22 cellular contexts compared by ENCODE assay signal in the genomic region with DNA sequence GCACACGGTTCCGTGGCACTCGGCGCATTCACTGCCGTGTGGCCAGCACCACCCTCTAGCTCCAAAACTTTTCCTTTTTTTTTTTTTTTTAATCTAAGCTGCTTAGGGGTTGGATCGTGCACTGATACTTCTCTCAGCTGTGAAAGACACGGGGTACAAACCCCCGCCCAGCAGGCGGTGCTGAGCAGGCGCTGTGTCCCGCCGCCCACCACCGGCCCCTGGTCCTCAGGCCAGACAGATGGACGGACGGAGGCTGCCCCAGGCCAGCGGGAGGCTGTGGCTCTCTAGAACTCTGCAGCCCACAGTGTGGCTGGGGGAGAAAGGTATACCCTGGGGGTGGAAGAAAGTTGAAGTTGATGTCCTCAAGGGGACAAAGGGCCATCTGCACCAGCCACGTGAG. TPM values are rescaled to one million over a fixed set of nuclear protein-coding genes. Genes with fewer than 3 reads are reported as not detected.
A peak's percentile ranks its signal among the peaks of the same experiment; 100 is the strongest.
DNase-seq lines count a peak whose midpoint lies in the region; ATAC-seq, FAIRE-seq and TF ChIP-seq lines count a peak whose summit lies in the region.
"Had no signal": no experiment of that assay in that cellular context is flagged by ENCODE, and none has a peak within 500 bp of the region (broad histone marks: within the 10 kb centered on the region; RNA-seq: fewer than 3 reads in every experiment).

No MANE protein-coding gene starts in this region.

- no peaks in the 10 kb centered on the region for H3K36me3 Mint-ChIP-seq in naive thymus-derived CD4-positive, alpha-beta T cell
- H3K36me3 Mint-ChIP-seq: CD4-positive, CD25-positive, alpha-beta regulatory T cell; CD8-positive, alpha-beta T cell had no signal

- WGBS in K562 (ENCODE audit: insufficient coverage, low coverage, missing lambda C conversion rate): 88% methylated on average over 7 of the region's 17 CpGs
- WGBS in liver: 90% methylated on average over 17 of the region's 17 CpGs

- intact Hi-C loops in K562 (cut with micrococcal nuclease): no loop called here
- intact Hi-C loops in naive thymus-derived CD4-positive, alpha-beta T cell (cut with micrococcal nuclease): no loop called here

- CTCF ChIA-PET in K562 (lab: Yijun Ruan, JAX; ENCODE audit: low intra/inter-chr PET ratio): no interaction called here
- CTCF ChIA-PET in naive thymus-derived CD4-positive, alpha-beta T cell (lab: Charles Lee): no interaction called here

- TF ChIP-seq RAD21 in K562 (CRISPR knock-in tag; conservative IDR thresholded peaks at IDR 0.05 in 1 of 2, IDR thresholded peaks at IDR 0.05 in 1 of 2) (no peak), liver (IDR thresholded peaks at IDR 0.05) (no peak)

- H3K27ac Mint-ChIP-seq in naive thymus-derived CD4-positive, alpha-beta T cell: no peak overlapping the region
- H3K27ac Mint-ChIP-seq: CD8-positive, alpha-beta T cell; H9 had no signal

- no peak for TF ChIP-seq EP300 in K562 (IDR thresholded peaks at IDR 0.05; ENCODE audit: low read length)

- peaks cover 82 to 91% (median 86%) of the 10 kb centered on the region in 10 experiments for H3K4me1 ChIP-seq in BLaER1 treated with 17β-estradiol and CSF1 and Interleukin-3, amounts not matched to agents 10 nM and 100 nM
- H3K4me1 ChIP-seq in K562 (replicated peaks in 1 of 2; ENCODE audit: control insufficient read depth in 2 of 2, insufficient read depth in 2 of 2, low read length in 2 of 2) (peaks cover 8 to 84% of the 10 kb centered on the region in 2 experiments; a peak in 4 of 5 replicates), liver (ENCODE audit: control insufficient read depth in 4 of 4, insufficient read depth in 4 of 4, low read length in 3 of 4) (peaks cover 51 to 81% (median 68%) of the 10 kb centered on the region in 4 donors), subcutaneous abdominal adipose tissue (ENCODE audit: control insufficient read depth in 5 of 5, insufficient read depth in 5 of 5, low read length in 5 of 5) (peaks cover 2 to 94% (median 84%) of the 10 kb centered on the region in 5 donors)
- peaks cover under 1 to 4% of the 10 kb centered on the region in 2 donors for H3K4me1 ChIP-seq in naive thymus-derived CD4-positive, alpha-beta T cell (ENCODE audit: control insufficient read depth in 2 of 2, insufficient read depth in 2 of 2, low read length in 2 of 2)

- BruUV-seq in K562 (replicated peaks; lab: Mats Ljungman, UMichigan): no TSS peak

- H3K9ac ChIP-seq in BLaER1 treated with 17β-estradiol and CSF1 and Interleukin-3, amounts not matched to agents 10 nM and 100 nM: peak overlapping the region in 10 of 11 experiments; percentile 10 to 75 (median 36); a peak in 10 of 22 replicates
- H3K9ac ChIP-seq in K562 (ENCODE audit: insufficient read depth in 1 of 2, low read depth in 2 of 2, low read length in 2 of 2) (peak overlapping the region in 1 of 2 experiments; percentile 36; a peak in 1 of 4 replicates), liver (ENCODE audit: low read depth in 1 of 2, low read length in 2 of 2) (no peak overlapping the region), subcutaneous abdominal adipose tissue (ENCODE audit: low read length in 5 of 5) (peak overlapping the region in 1 of 5 donors; percentile 19)
- H3K9ac ChIP-seq: GM23248 had no signal

- TF ChIP-seq POLR2A in K562 (conservative IDR thresholded peaks at IDR 0.05) (no peak), H54 (IDR thresholded peaks at IDR 0.05; ENCODE audit: low read depth, low read length) (no peak)

- POLR2A ChIA-PET in K562 (lab: Yijun Ruan, JAX): interaction anchor here (1.0 to 1.5 kb wide), 3 partner anchors 8 to 569 kb away, joined by 3 read pairs; no protein-coding TSS in a partner anchor
- POLR2A ChIA-PET in naive thymus-derived CD4-positive, alpha-beta T cell (lab: Charles Lee): no interaction called here

- no peak for TF ChIP-seq CTCF in K562 (IDR thresholded peaks at IDR 0.05 in 2 of 3, conservative IDR thresholded peaks at IDR 0.05 in 1 of 3; ENCODE audit: insufficient read depth in 2 of 3, low read depth in 1 of 3, low read length in 3 of 3)
- TF ChIP-seq CTCF in liver (IDR thresholded peaks at IDR 0.05; ENCODE audit: low read depth, low read length, missing input control): no peak

- no peaks in the 10 kb centered on the region for H3K9me3 ChIP-seq in BLaER1 treated with 17β-estradiol and CSF1 and Interleukin-3, amounts not matched to agents 10 nM and 100 nM (replicated peaks in 1 of 11)
- H3K9me3 ChIP-seq in K562 (replicated peaks; ENCODE audit: control insufficient read depth, insufficient read depth, low read depth, low read length) (no peaks in the 10 kb centered on the region), liver (ENCODE audit: control insufficient read depth in 4 of 4, low read length in 3 of 4) (no peaks in the 10 kb centered on the region), subcutaneous abdominal adipose tissue (ENCODE audit: control insufficient read depth in 5 of 5, low read length in 5 of 5) (no peaks in the 10 kb centered on the region)
- no peaks in the 10 kb centered on the region for H3K9me3 ChIP-seq in naive thymus-derived CD4-positive, alpha-beta T cell (ENCODE audit: control insufficient read depth in 2 of 3, low read length in 3 of 3)
- H3K9me3 ChIP-seq: BE2C, Caco-2 had no signal

- H3K9me3 Mint-ChIP-seq in naive thymus-derived CD4-positive, alpha-beta T cell: no peaks in the 10 kb centered on the region
- H3K9me3 Mint-ChIP-seq: CD4-positive, CD25-positive, alpha-beta regulatory T cell; CD8-positive, alpha-beta T cell; H9 had no signal

- no peak for DNase-seq in K562 (ENCODE audit: extremely low read depth in 1 of 4, low spot score in 3 of 4)
- DNase-seq in H54 (ENCODE audit: insufficient read length, low spot score): no peak
- no peak for DNase-seq in naive thymus-derived CD4-positive, alpha-beta T cell
- DNase-seq in Kasumi-1 (lab: John Stamatoyannopoulos, UW): no peak
- DNase-seq: AML-193; BE2C; Caco-2; CD4-positive, CD25-positive, alpha-beta regulatory T cell; CD8-positive, alpha-beta T cell; DMS153; DND-41; GM23248; H9 had no signal

- ATAC-seq in K562: no peak
- no peak for ATAC-seq in naive thymus-derived CD4-positive, alpha-beta T cell
- no peak for ATAC-seq in HG03378 (IDR thresholded peaks at IDR 0.05; ENCODE audit: unreplicated experiment)
- ATAC-seq: CD8-positive, alpha-beta T cell; HCT116 had no signal

- H3K4me1 Mint-ChIP-seq in naive thymus-derived CD4-positive, alpha-beta T cell: peaks cover 0 to 11% (median 0%) of the 10 kb centered on the region in 7 donors

- in situ Hi-C loops in K562 (cut with MboI): no loop called here

- peaks cover 3% of the 10 kb centered on the region for H3K9me1 ChIP-seq in K562 (ENCODE audit: control insufficient read depth, insufficient read depth, low read length)

- H3K27me3 ChIP-seq in BLaER1 treated with 17β-estradiol and CSF1 and Interleukin-3, amounts not matched to agents 10 nM and 100 nM: no peaks in the 10 kb centered on the region
- H3K27me3 ChIP-seq in K562 (ENCODE audit: control insufficient read depth in 2 of 2, insufficient read depth in 2 of 2, low read length in 2 of 2) (no peaks in the 10 kb centered on the region), liver (ENCODE audit: control insufficient read depth in 4 of 4, insufficient read depth in 4 of 4, low read length in 3 of 4) (no peaks in the 10 kb centered on the region), subcutaneous abdominal adipose tissue (ENCODE audit: control insufficient read depth in 5 of 5, insufficient read depth in 4 of 5, low read length in 5 of 5) (no peaks in the 10 kb centered on the region)
- H3K27me3 ChIP-seq in naive thymus-derived CD4-positive, alpha-beta T cell (ENCODE audit: control insufficient read depth in 2 of 2, insufficient read depth in 2 of 2, low read length in 2 of 2): no peaks in the 10 kb centered on the region
- H3K27me3 ChIP-seq: BE2C had no signal

- H3K4me2 ChIP-seq in BLaER1 treated with 17β-estradiol and CSF1 and Interleukin-3, amounts not matched to agents 10 nM and 100 nM: peak overlapping the region; percentile 12 to 99 (median 93); a peak in 20 of 22 replicates
- H3K4me2 ChIP-seq in K562 (ENCODE audit: insufficient read depth, low read length): no peak overlapping the region

- peak overlapping the region in 8 of 11 experiments; percentile 30 to 89 (median 68); a peak in 14 of 22 replicates for H3K27ac ChIP-seq in BLaER1 treated with 17β-estradiol and CSF1 and Interleukin-3, amounts not matched to agents 10 nM and 100 nM
- no peak overlapping the region for H3K27ac ChIP-seq in K562 (ENCODE audit: extremely low read depth, low read depth, low read length)
- peak overlapping the region; percentile 40 to 54 for H3K27ac ChIP-seq in liver (ENCODE audit: low read depth in 1 of 2, low read length in 2 of 2)
- peak overlapping the region; percentile 86 for H3K27ac ChIP-seq in subcutaneous abdominal adipose tissue (ENCODE audit: low read depth, low read length)
- no peak overlapping the region for H3K27ac ChIP-seq in naive thymus-derived CD4-positive, alpha-beta T cell (ENCODE audit: low read depth, low read length)
- H3K27ac ChIP-seq: C4-2B, GM23248 had no signal

- peaks cover 61% of the 10 kb centered on the region for H3K79me2 ChIP-seq in K562 (ENCODE audit: control insufficient read depth, insufficient read depth, low read length)

- FAIRE-seq in K562 (lab: Jason Lieb, UNC) (no peak), H54 (lab: Jason Lieb, UNC) (no peak)
- FAIRE-seq: G401.6, GM12892, H1 had no signal

- peaks cover 55 to 100% (median 88%) of the 10 kb centered on the region in 11 experiments for H4K20me1 ChIP-seq in BLaER1 treated with 17β-estradiol and CSF1 and Interleukin-3, amounts not matched to agents 10 nM and 100 nM
- H4K20me1 ChIP-seq in K562 (replicated peaks; ENCODE audit: control insufficient read depth, insufficient read depth, low read length): peaks cover 6% of the 10 kb centered on the region; the same call in 1 of the 2 replicates

- no peak overlapping the region for H3K4me3 Mint-ChIP-seq in naive thymus-derived CD4-positive, alpha-beta T cell
- H3K4me3 Mint-ChIP-seq: CD4-positive, CD25-positive, alpha-beta regulatory T cell; CD8-positive, alpha-beta T cell; H9 had no signal

- H3K27me3 Mint-ChIP-seq in naive thymus-derived CD4-positive, alpha-beta T cell: no peaks in the 10 kb centered on the region
- H3K27me3 Mint-ChIP-seq: CD4-positive, CD25-positive, alpha-beta regulatory T cell had no signal

- H3K36me3 ChIP-seq in BLaER1 treated with 17β-estradiol and CSF1 and Interleukin-3, amounts not matched to agents 10 nM and 100 nM: peaks cover 6 to 76% (median 30%) of the 10 kb centered on the region in 11 experiments
- H3K36me3 ChIP-seq in K562 (ENCODE audit: control insufficient read depth, insufficient read depth, low read length) (peaks cover 34% of the 10 kb centered on the region; the same call in 1 of the 3 replicates), liver (ENCODE audit: control insufficient read depth in 4 of 4, insufficient read depth in 3 of 4, low read depth in 1 of 4, low read length in 3 of 4) (peaks cover 0 to 5% (median under 1%) of the 10 kb centered on the region in 4 donors), subcutaneous abdominal adipose tissue (ENCODE audit: control insufficient read depth in 5 of 5, insufficient read depth in 5 of 5, low read length in 5 of 5) (peaks cover 0 to 21% (median 18%) of the 10 kb centered on the region in 5 donors)
- peaks cover 0 to 6% (median 0%) of the 10 kb centered on the region in 3 experiments for H3K36me3 ChIP-seq in naive thymus-derived CD4-positive, alpha-beta T cell (ENCODE audit: control insufficient read depth in 2 of 3, insufficient read depth in 3 of 3, low read length in 3 of 3)
- H3K36me3 ChIP-seq: BE2C had no signal

- H2AFZ ChIP-seq in K562 (ENCODE audit: low read depth, low read length): no peak overlapping the region
- H2AFZ ChIP-seq: GM23248 had no signal

- H3K4me3 ChIP-seq in BLaER1 treated with 17β-estradiol and CSF1 and Interleukin-3, amounts not matched to agents 10 nM and 100 nM: no peak overlapping the region
- no peak overlapping the region for H3K4me3 ChIP-seq in K562
- H3K4me3 ChIP-seq in liver (ENCODE audit: low read depth in 1 of 3, low read length in 3 of 3): no peak overlapping the region
- no peak overlapping the region for H3K4me3 ChIP-seq in subcutaneous abdominal adipose tissue (ENCODE audit: low read depth in 1 of 5, low read length in 5 of 5)
- no peak overlapping the region for H3K4me3 ChIP-seq in naive thymus-derived CD4-positive, alpha-beta T cell (ENCODE audit: low read length)
- H3K4me3 ChIP-seq: GM23248 had no signal

RNA-seq across cellular contexts. Expression of gene AGPAT2, which starts 6.2 kb away (rescaled TPM):
- 18.6 and 52.7 TPM in 2 replicates for total RNA-seq in K562 (2011; cell fraction: chromatin; rRNA removed; ENCODE audit: low replicate concordance)
- total RNA-seq in K562 (2011; cell fraction: nucleolus; rRNA removed): 77.5 and 84.7 TPM in 2 replicates
- 39.6 and 45.3 TPM in 2 replicates for total RNA-seq in K562 (2011; cell fraction: nucleoplasm; rRNA removed)
- total RNA-seq in K562 (2014; rRNA removed): 45.5 and 56.5 TPM in 2 replicates
- total RNA-seq in K562 (2014; rRNA removed; fragmentation: Illumina TruSeq; extraction: Trizol): 7.2 and 8.5 TPM in 2 replicates
- 27.7 and 31.8 TPM in 2 replicates for total RNA-seq in K562 (2015; rRNA removed; fragmentation: Illumina TruSeq; extraction: Trizol)
- 52.6 and 54.5 TPM in 2 replicates for total RNA-seq in K562 (2021)
- polyA plus RNA-seq in K562 (2011; rRNA removed): 17.3 and 25.4 TPM in 2 replicates
- 37.8 and 64.3 TPM in 2 replicates for polyA plus RNA-seq in K562 (2011; cell fraction: cytosol; rRNA removed)
- 26.1 and 33.3 TPM in 2 replicates for polyA plus RNA-seq in K562 (2011; cell fraction: nucleus; rRNA removed)
- 34.3 and 52.5 TPM in 2 replicates for polyA plus RNA-seq in K562 (2012)
- polyA plus RNA-seq in K562 (2014; fragmentation: Illumina TruSeq; extraction: Trizol): 23.9 and 38.6 TPM in 2 replicates
- polyA plus RNA-seq in K562 (2014; fragmentation: Nextera tagmentation; extraction: Ambion mirVana): under 1 TPM; 0.13 to 0.45 TPM
- 47.1 and 51.9 TPM in 2 replicates for polyA plus RNA-seq in K562 (2014; rRNA removed)
- polyA minus RNA-seq in K562 (2011; rRNA and poly(A)+ RNA removed): 10.0 and 12.2 TPM in 2 replicates
- polyA minus RNA-seq in K562 (2011; cell fraction: cytosol; rRNA and poly(A)+ RNA removed): 19.5 and 23.0 TPM in 2 replicates
- polyA minus RNA-seq in K562 (2011; cell fraction: nucleus; rRNA and poly(A)+ RNA removed): 21.4 and 30.0 TPM in 2 replicates
- total RNA-seq in liver: 100 to 1,000 TPM in 1 of 2 donors, 10 to 100 TPM in 1; 75.1 to 213 TPM
- 100 to 1,000 TPM; 211 to 222 TPM for polyA plus RNA-seq in liver
- total RNA-seq in naive thymus-derived CD4-positive, alpha-beta T cell: 10 to 100 TPM in 2 of 5 experiments, 1 to 10 TPM in 3; 2.3 to 20.6 (median 8.5) TPM
- 10 to 100 TPM; 12.0 to 13.1 TPM for polyA plus RNA-seq in naive thymus-derived CD4-positive, alpha-beta T cell

RNA-seq across cellular contexts. Expression of gene EGFL7, which starts 18.3 kb away (rescaled TPM):
- 149 and 838 TPM in 2 replicates for total RNA-seq in K562 (2011; cell fraction: chromatin; rRNA removed; ENCODE audit: low replicate concordance)
- total RNA-seq in K562 (2011; cell fraction: nucleolus; rRNA removed): 1,169 and 1,462 TPM in 2 replicates
- total RNA-seq in K562 (2011; cell fraction: nucleoplasm; rRNA removed): 493 and 520 TPM in 2 replicates
- total RNA-seq in K562 (2014; rRNA removed) (217 and 294 TPM in 2 replicates), K562 (2014; rRNA removed; fragmentation: Illumina TruSeq; extraction: Trizol) (6.6 and 10.2 TPM in 2 replicates), K562 (2015; rRNA removed; fragmentation: Illumina TruSeq; extraction: Trizol) (55.3 and 55.5 TPM in 2 replicates), K562 (2021) (213 and 225 TPM in 2 replicates), liver (10 to 100 TPM; 34.5 to 38.5 TPM)
- polyA plus RNA-seq in K562 (2011; rRNA removed) (220 and 305 TPM in 2 replicates), K562 (2014; fragmentation: Illumina TruSeq; extraction: Trizol) (16.3 and 110 TPM in 2 replicates), K562 (2014; fragmentation: Nextera tagmentation; extraction: Ambion mirVana) (10 to 100 TPM in 1 of 2 experiments, 1 to 10 TPM in 1; 1.5 to 10.9 TPM), K562 (2014; rRNA removed) (286 and 294 TPM in 2 replicates), liver (10 to 100 TPM; 32.1 to 39.7 TPM)
- 390 and 1,175 TPM in 2 replicates for polyA plus RNA-seq in K562 (2011; cell fraction: cytosol; rRNA removed)
- 1,734 and 4,262 TPM in 2 replicates for polyA plus RNA-seq in K562 (2011; cell fraction: nucleus; rRNA removed)
- 148 and 194 TPM in 2 replicates for polyA plus RNA-seq in K562 (2012)
- polyA minus RNA-seq in K562 (2011; rRNA and poly(A)+ RNA removed): 33.5 and 52.0 TPM in 2 replicates
- 222 and 294 TPM in 2 replicates for polyA minus RNA-seq in K562 (2011; cell fraction: cytosol; rRNA and poly(A)+ RNA removed)
- polyA minus RNA-seq in K562 (2011; cell fraction: nucleus; rRNA and poly(A)+ RNA removed): 630 and 998 TPM in 2 replicates
- total RNA-seq in naive thymus-derived CD4-positive, alpha-beta T cell: 1 to 10 TPM in 1 of 5 experiments, under 1 TPM in 2, not detected in 2; 0.56 to 2.3 (median 0.97) TPM
- polyA plus RNA-seq in naive thymus-derived CD4-positive, alpha-beta T cell: not detected
- total RNA-seq: CD8-positive, alpha-beta T cell had no signal
- polyA plus RNA-seq: CD4-positive, CD25-positive, alpha-beta regulatory T cell had no signal

RNA-seq across cellular contexts. Expression of gene DIPK1B, which starts 31.3 kb away (rescaled TPM):
- total RNA-seq in K562 (2011; cell fraction: chromatin; rRNA removed; ENCODE audit: low replicate concordance): 11.8 and 45.1 TPM in 2 replicates
- total RNA-seq in K562 (2011; cell fraction: nucleolus; rRNA removed): 39.9 and 47.9 TPM in 2 replicates
- 25.8 and 26.4 TPM in 2 replicates for total RNA-seq in K562 (2011; cell fraction: nucleoplasm; rRNA removed)
- 22.3 and 25.2 TPM in 2 replicates for total RNA-seq in K562 (2014; rRNA removed)
- total RNA-seq in K562 (2014; rRNA removed; fragmentation: Illumina TruSeq; extraction: Trizol): 2.8 TPM in 2 replicates
- total RNA-seq in K562 (2015; rRNA removed; fragmentation: Illumina TruSeq; extraction: Trizol): 5.9 and 7.4 TPM in 2 replicates
- total RNA-seq in K562 (2021): 20.4 TPM in 2 replicates
- 11.4 and 20.2 TPM in 2 replicates for polyA plus RNA-seq in K562 (2011; rRNA removed)
- 26.7 and 64.0 TPM in 2 replicates for polyA plus RNA-seq in K562 (2011; cell fraction: cytosol; rRNA removed)
- polyA plus RNA-seq in K562 (2011; cell fraction: nucleus; rRNA removed): 41.8 and 57.7 TPM in 2 replicates
- polyA plus RNA-seq in K562 (2012): 9.0 and 14.4 TPM in 2 replicates
- 4.2 and 6.8 TPM in 2 replicates for polyA plus RNA-seq in K562 (2014; fragmentation: Illumina TruSeq; extraction: Trizol)
- under 1 TPM; 0.08 to 0.21 TPM for polyA plus RNA-seq in K562 (2014; fragmentation: Nextera tagmentation; extraction: Ambion mirVana)
- 20.5 and 21.2 TPM in 2 replicates for polyA plus RNA-seq in K562 (2014; rRNA removed)
- polyA minus RNA-seq in K562 (2011; rRNA and poly(A)+ RNA removed): 3.7 and 4.5 TPM in 2 replicates
- 13.1 and 14.0 TPM in 2 replicates for polyA minus RNA-seq in K562 (2011; cell fraction: cytosol; rRNA and poly(A)+ RNA removed)
- polyA minus RNA-seq in K562 (2011; cell fraction: nucleus; rRNA and poly(A)+ RNA removed): 9.0 and 9.8 TPM in 2 replicates
- total RNA-seq in liver: 10 to 100 TPM in 1 of 2 donors, 1 to 10 TPM in 1; 6.4 to 19.7 TPM
- polyA plus RNA-seq in liver: 1 to 10 TPM; 2.3 to 4.1 TPM
- 1 to 10 TPM in 1 of 5 experiments, under 1 TPM in 2, not detected in 2; 0.46 to 1.6 (median 0.56) TPM for total RNA-seq in naive thymus-derived CD4-positive, alpha-beta T cell
- under 1 TPM; 0.11 to 0.31 TPM for polyA plus RNA-seq in naive thymus-derived CD4-positive, alpha-beta T cell
- total RNA-seq: GM23248 had no signal
- polyA plus RNA-seq: GM23248 had no signal

Comparison
In these comparisons a context has a peak if more than half of its experiments do, and no peak if none do; other contexts are left out.
1. H3K27ac ChIP-seq: peak in BLaER1 treated with 17β-estradiol and CSF1 and Interleukin-3, amounts not matched to agents 10 nM and 100 nM (8 of 11), liver (2 of 2) and subcutaneous abdominal adipose tissue (single experiment); none in K562 (single experiment) and naive thymus-derived CD4-positive, alpha-beta T cell (single experiment).
2. H3K9ac ChIP-seq: peak in BLaER1 treated with 17β-estradiol and CSF1 and Interleukin-3, amounts not matched to agents 10 nM and 100 nM (10 of 11); none in liver (0 of 2).